ENCODE assay signal across 2 cellular contexts in genomic region chr1:223620297-223620900, GRCh38.
TF ChIP-seq lines count a peak whose summit lies in the region.

No MANE protein-coding gene starts in this region.

TF ChIP-seq in GM12878, 131 proteins besides CTCF, POLR2A, EP300 and RAD21:
- TF ChIP-seq PML (IDR thresholded peaks at IDR 0.05; ENCODE audit: low read length): no peak
- TF ChIP-seq BMI1 (IDR thresholded peaks at IDR 0.05; ENCODE audit: borderline replicate concordance): no peak
- TF ChIP-seq DPF2 (IDR thresholded peaks at IDR 0.05): 0 out of 2 replicates have a peak, but pooled peaks have one; percentile 19
- TF ChIP-seq MTA2 (IDR thresholded peaks at IDR 0.05; ENCODE audit: low read depth): no peak
- no peak for TF ChIP-seq ZNF687 (IDR thresholded peaks at IDR 0.05)
- TF ChIP-seq SREBF1 (IDR thresholded peaks at IDR 0.05; ENCODE audit: low read length): no peak
- no peak for TF ChIP-seq CBFB (IDR thresholded peaks at IDR 0.05; ENCODE audit: low read depth)
- TF ChIP-seq CBX5 (IDR thresholded peaks at IDR 0.05; ENCODE audit: low read depth): no peak

TF ChIP-seq in liver, 16 proteins besides CTCF, POLR2A, EP300 and RAD21:
- TF ChIP-seq HNF4A (conservative IDR thresholded peaks at IDR 0.05) (peak in 1 of 2 donors; percentile 11), RXRA (IDR thresholded peaks at IDR 0.05) (no peak)
TF ChIP-seq in liver: peak in this region for 1.
